1 cellular context compared by ENCODE assay signal in the genomic region with DNA sequence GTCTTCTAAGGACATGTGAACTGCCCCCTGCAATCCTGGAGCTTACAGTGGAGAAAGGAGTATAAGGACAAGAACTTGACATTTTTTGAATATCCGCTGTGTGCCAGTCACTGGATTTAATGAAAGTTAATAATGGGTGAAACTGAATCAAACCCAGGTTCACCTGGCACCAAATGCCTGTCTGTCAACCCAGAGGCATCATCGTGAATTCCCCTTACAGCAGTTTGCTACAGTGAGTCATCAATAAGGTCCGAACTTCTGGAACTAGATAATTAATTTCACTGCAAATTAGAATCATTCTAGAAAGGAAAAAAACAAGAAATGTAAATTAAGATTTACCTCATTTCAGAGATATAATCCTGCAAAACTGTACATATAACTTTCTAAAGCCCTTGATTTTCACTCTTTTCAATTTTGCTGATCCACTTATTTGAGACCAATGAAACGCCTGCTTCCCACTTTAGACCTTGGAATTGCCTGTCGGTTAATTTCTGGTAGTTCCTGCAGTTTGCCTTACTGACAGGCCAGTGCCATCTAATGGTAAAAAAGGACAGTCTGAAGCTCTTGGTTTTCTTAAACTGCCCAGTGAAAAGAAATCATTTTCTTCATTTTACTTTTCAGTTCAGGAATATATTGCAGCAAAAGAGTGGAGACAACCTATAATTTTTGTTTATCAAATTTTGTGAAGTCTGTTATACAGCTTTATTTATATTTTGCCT.
TF ChIP-seq lines count a peak whose summit lies in the region.

No MANE protein-coding gene starts in this region.

TF ChIP-seq in SK-N-SH, 30 proteins besides CTCF, POLR2A, EP300 and RAD21 (continued from another document):
- TF ChIP-seq MXI1 (IDR thresholded peaks at IDR 0.05; ENCODE audit: low read depth, low read length) (no peak), NFIC (IDR thresholded peaks at IDR 0.05; ENCODE audit: borderline replicate concordance) (no peak)
- TF ChIP-seq, protein P1, sequence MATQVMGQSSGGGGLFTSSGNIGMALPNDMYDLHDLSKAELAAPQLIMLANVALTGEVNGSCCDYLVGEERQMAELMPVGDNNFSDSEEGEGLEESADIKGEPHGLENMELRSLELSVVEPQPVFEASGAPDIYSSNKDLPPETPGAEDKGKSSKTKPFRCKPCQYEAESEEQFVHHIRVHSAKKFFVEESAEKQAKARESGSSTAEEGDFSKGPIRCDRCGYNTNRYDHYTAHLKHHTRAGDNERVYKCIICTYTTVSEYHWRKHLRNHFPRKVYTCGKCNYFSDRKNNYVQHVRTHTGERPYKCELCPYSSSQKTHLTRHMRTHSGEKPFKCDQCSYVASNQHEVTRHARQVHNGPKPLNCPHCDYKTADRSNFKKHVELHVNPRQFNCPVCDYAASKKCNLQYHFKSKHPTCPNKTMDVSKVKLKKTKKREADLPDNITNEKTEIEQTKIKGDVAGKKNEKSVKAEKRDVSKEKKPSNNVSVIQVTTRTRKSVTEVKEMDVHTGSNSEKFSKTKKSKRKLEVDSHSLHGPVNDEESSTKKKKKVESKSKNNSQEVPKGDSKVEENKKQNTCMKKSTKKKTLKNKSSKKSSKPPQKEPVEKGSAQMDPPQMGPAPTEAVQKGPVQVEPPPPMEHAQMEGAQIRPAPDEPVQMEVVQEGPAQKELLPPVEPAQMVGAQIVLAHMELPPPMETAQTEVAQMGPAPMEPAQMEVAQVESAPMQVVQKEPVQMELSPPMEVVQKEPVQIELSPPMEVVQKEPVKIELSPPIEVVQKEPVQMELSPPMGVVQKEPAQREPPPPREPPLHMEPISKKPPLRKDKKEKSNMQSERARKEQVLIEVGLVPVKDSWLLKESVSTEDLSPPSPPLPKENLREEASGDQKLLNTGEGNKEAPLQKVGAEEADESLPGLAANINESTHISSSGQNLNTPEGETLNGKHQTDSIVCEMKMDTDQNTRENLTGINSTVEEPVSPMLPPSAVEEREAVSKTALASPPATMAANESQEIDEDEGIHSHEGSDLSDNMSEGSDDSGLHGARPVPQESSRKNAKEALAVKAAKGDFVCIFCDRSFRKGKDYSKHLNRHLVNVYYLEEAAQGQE (IDR thresholded peaks at IDR 0.05; ENCODE audit: low read depth, low read length) = no peak
